Comparison of ENCODE assay signal across 7 cellular contexts in the genomic region with DNA sequence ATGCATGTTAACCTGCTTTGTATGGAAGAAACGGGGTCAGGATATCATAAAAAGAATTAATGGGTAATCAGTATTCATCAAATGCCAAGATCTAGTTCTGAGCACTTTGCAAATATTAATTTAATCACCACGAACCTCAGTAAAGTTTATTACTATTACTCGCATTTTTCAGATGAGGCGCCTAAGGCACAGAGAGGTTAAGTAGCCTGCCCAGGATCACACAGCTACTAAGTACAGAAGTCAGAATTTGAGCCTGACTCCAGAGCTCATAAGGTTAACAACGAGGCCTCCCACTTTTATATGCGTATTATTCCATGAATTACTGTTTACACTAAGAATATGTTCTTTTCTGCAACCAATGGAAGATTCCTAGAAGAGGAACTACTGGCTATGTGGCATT.
DNase-seq lines count a peak whose midpoint lies in the region; ATAC-seq, FAIRE-seq and TF ChIP-seq lines count a peak whose summit lies in the region.

No MANE protein-coding gene starts in this region.

- peak overlapping the region; percentile 74 for H3K27ac ChIP-seq in RWPE2 (ENCODE audit: poor library complexity, severe bottlenecking)
- H3K27ac ChIP-seq in esophagus (ENCODE audit: low read depth in 2 of 2, low read length in 1 of 2), result peak overlapping the region; percentile 90 to 94
- peak overlapping the region; percentile 89 to 95 for H3K27ac ChIP-seq in small intestine (ENCODE audit: low read depth in 1 of 2, low read length in 1 of 2)

- DNase-seq in GM12865 (ENCODE audit: low read depth) (no peak), RWPE2 (ENCODE audit: low spot score) (no peak), small intestine (no peak), HCEC 1CT (no peak), hippocampal formation (lab: John Stamatoyannopoulos, UW) (no peak), kidney glomerular epithelial cell (lab: John Stamatoyannopoulos, UW) (no peak)

- TF ChIP-seq CTCF in GM12865 (IDR thresholded peaks at IDR 0.05; ENCODE audit: insufficient read depth, low read depth, low read length, missing control alignments) (no peak), RWPE2 (IDR thresholded peaks at IDR 0.05; ENCODE audit: poor library complexity, severe bottlenecking) (no peak)

- no peak for FAIRE-seq in small intestine (lab: Jason Lieb, UNC)

- 72 to 77% methylated on average over 6 of the region's 6 CpGs for WGBS in esophagus, 2 donors
- WGBS in small intestine, 3 donors, result 53 to 76% (median 65%) methylated on average over 6 of the region's 6 CpGs

- H3K4me3 ChIP-seq in GM12865 (ENCODE audit: low read depth, low read length), result peak overlapping the region; percentile 67
- H3K4me3 ChIP-seq in RWPE2 (ENCODE audit: severe bottlenecking), result no peak overlapping the region
- no peak overlapping the region for H3K4me3 ChIP-seq in esophagus (ENCODE audit: low read depth in 1 of 2, low read length in 2 of 2)
- no peak overlapping the region for H3K4me3 ChIP-seq in small intestine (ENCODE audit: low read depth in 1 of 2, low read length in 2 of 2)

- no peaks in the 10 kb centered on the region for H3K9me3 ChIP-seq in RWPE2 (ENCODE audit: severe bottlenecking)
- H3K9me3 ChIP-seq in esophagus (ENCODE audit: control insufficient read depth in 2 of 2, insufficient read depth in 1 of 2, low read depth in 1 of 2, low read length in 1 of 2), result no peaks in the 10 kb centered on the region
- no peaks in the 10 kb centered on the region for H3K9me3 ChIP-seq in small intestine (ENCODE audit: control insufficient read depth, low read depth)

- no peak for ATAC-seq in RWPE2 (ENCODE audit: low read depth)

- H3K36me3 ChIP-seq in RWPE2 (ENCODE audit: low read depth) (no peaks in the 10 kb centered on the region), esophagus (ENCODE audit: control insufficient read depth in 2 of 2, insufficient read depth in 2 of 2, low read length in 1 of 2) (no peaks in the 10 kb centered on the region), small intestine (ENCODE audit: control insufficient read depth in 2 of 2, insufficient read depth in 2 of 2, low read length in 2 of 2) (no peaks in the 10 kb centered on the region)

- H3K4me1 ChIP-seq in RWPE2 (ENCODE audit: insufficient read depth, poor library complexity, severe bottlenecking), result peaks cover 14% of the 10 kb centered on the region
- peaks cover 0 to 19% of the 10 kb centered on the region in 2 donors for H3K4me1 ChIP-seq in esophagus (ENCODE audit: control insufficient read depth in 2 of 2, insufficient read depth in 2 of 2, low read length in 1 of 2)
- H3K4me1 ChIP-seq in small intestine (ENCODE audit: control insufficient read depth in 2 of 2, insufficient read depth in 1 of 2, low read depth in 1 of 2, low read length in 1 of 2), result peaks cover 2 to 7% of the 10 kb centered on the region in 2 donors

- H3K27me3 ChIP-seq in RWPE2 (ENCODE audit: insufficient read depth, poor library complexity, severe bottlenecking) (no peaks in the 10 kb centered on the region), esophagus (ENCODE audit: control insufficient read depth in 1 of 2, insufficient read depth in 2 of 2, low read length in 2 of 2) (no peaks in the 10 kb centered on the region), small intestine (ENCODE audit: control insufficient read depth in 2 of 2, insufficient read depth in 2 of 2, low read length in 2 of 2) (no peaks in the 10 kb centered on the region)
